In the genomic region with DNA sequence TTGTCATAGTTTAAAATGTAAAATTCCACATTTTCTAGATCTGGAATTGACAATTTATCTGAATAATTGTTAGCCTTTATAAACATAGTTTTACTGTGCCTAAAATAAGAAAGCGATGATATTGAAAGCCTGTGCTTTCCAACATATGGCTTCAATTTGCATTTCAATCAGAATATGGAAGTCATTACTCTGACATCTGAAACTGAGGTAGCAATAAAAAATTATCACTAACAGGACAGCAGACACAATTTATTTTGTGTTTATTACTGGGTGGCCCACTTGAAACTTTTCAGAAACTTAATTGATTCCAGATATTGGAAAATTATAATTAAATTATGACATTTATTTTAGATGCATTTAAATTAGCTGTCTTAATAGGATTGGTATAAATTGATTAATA, we compare ENCODE assay signal across 21 cellular contexts.
"Had no signal": no experiment of that assay in that cellular context is flagged by ENCODE, and none has a peak within 500 bp of the region (broad histone marks: within the 10 kb centered on the region; RNA-seq: fewer than 3 reads in every experiment).

No MANE protein-coding gene starts in this region.

- H3K9ac ChIP-seq: KMS-11 had no signal

- H3K4me3 ChIP-seq: ascending aorta, body of pancreas, Peyer's patch, SJSA1 had no signal

- H3K27me3 ChIP-seq: ascending aorta, body of pancreas, Peyer's patch, SJSA1 had no signal

- H3K36me3 ChIP-seq: ascending aorta, Peyer's patch, SJSA1 had no signal

- H3K9me3 ChIP-seq: ascending aorta, body of pancreas, Peyer's patch, SJSA1 had no signal

- H3K4me1 ChIP-seq: body of pancreas, Peyer's patch, SJSA1 had no signal

- DNase-seq: activated CD4-positive, alpha-beta memory T cell treated with anti-CD3 and anti-CD28 coated beads, Interleukin-2, amount 10 ng/mL, durations not matched to agents 7 days and 5 days; activated CD4-positive, alpha-beta T cell treated with anti-CD3 and anti-CD28 coated beads, Interleukin-2, amount 50 U/mL, for 1 hour; activated CD4-positive, CD25-positive, alpha-beta regulatory T cell; activated naive CD4-positive, alpha-beta T cell; amniotic stem cell; body of pancreas; NCI-H1092; NCI-H1694; NCI-H2029; NCI-H2107; NCI-H2171 treated with DMSO at 0.1 percent for 48 hours; NCI-H226; NCI-H526; Peyer's patch; SHP77; T-cell; T-helper 2 cell; T1000 had no signal
